ENCODE assay signal across 10 cellular contexts in genomic region chr9:6630502-6631206, GRCh38. TPM values are rescaled to one million over a fixed set of nuclear protein-coding genes. Genes with fewer than 3 reads are reported as not detected.
DNase-seq lines count a peak whose midpoint lies in the region; ATAC-seq and TF ChIP-seq lines count a peak whose summit lies in the region.
"Had no signal": no experiment of that assay in that cellular context is flagged by ENCODE, and none has a peak within 500 bp of the region (broad histone marks: within the 10 kb centered on the region; RNA-seq: fewer than 3 reads in every experiment).

No MANE protein-coding gene starts in this region.

- peak; percentile 34 to 81 for ATAC-seq in activated T-cell treated with anti-CD3 and anti-CD28 coated beads, Interleukin-2, amount 50 U/mL, for 4 hours
- ATAC-seq in HG02798 (IDR thresholded peaks at IDR 0.05; ENCODE audit: poor library complexity, unreplicated experiment): peak; percentile 73
- peak; percentile 67 for ATAC-seq in activated B cell treated with CpG ODN at 0.5 μM for 24 hours (ENCODE audit: low read depth)
- ATAC-seq in stimulated activated naive CD8-positive, alpha-beta T cell treated with anti-CD3 and anti-CD28 coated beads, Interleukin-15, Interleukin-2, amounts not matched to agents 100 U/mL and 50 U/mL, for 24 hours: peak; percentile 52
- no peak for ATAC-seq in Right ventricle myocardium superior (ENCODE audit: poor library complexity)
- ATAC-seq in gastrocnemius medialis: no peak

- no peaks in the 10 kb centered on the region for H3K9me3 ChIP-seq in gastrocnemius medialis
- H3K9me3 ChIP-seq: ascending aorta had no signal

- no peak for TF ChIP-seq POLR2A in gastrocnemius medialis (IDR thresholded peaks at IDR 0.05)

- TF ChIP-seq CTCF in activated B cell treated with CpG ODN at 0.5 μM for 24 hours (IDR thresholded peaks at IDR 0.05) (no peak), gastrocnemius medialis (IDR thresholded peaks at IDR 0.05 in 4 of 5, conservative IDR thresholded peaks at IDR 0.05 in 1 of 5) (no peak)

- in situ Hi-C loops in gastrocnemius medialis (cut with MboI; ENCODE audit: low sequenced_read_pairs in 4 of 4): no loop called here

- CTCF ChIA-PET in activated B cell treated with CpG ODN at 0.5 μM for 24 hours (lab: Charles Lee): no interaction called here

- no peak overlapping the region for H3K4me3 ChIP-seq in gastrocnemius medialis
- H3K4me3 ChIP-seq: ascending aorta had no signal

- no peak overlapping the region for H3K4me3 Mint-ChIP-seq in activated T-cell treated with anti-CD3 and anti-CD28 coated beads, Interleukin-2, amount 50 U/mL, for 4 hours
- no peak overlapping the region for H3K4me3 Mint-ChIP-seq in activated B cell treated with CpG ODN at 0.5 μM for 24 hours

- H3K27ac Mint-ChIP-seq in activated B cell treated with CpG ODN at 0.5 μM for 24 hours: peak overlapping the region; percentile 71

- H3K27me3 Mint-ChIP-seq in activated T-cell treated with anti-CD3 and anti-CD28 coated beads, Interleukin-2, amount 50 U/mL, for 4 hours (ENCODE audit: low read depth): peaks cover 13% of the 10 kb centered on the region
- H3K27me3 Mint-ChIP-seq in activated B cell treated with CpG ODN at 0.5 μM for 24 hours: peaks cover 2% of the 10 kb centered on the region

- H3K27me3 ChIP-seq in gastrocnemius medialis: no peaks in the 10 kb centered on the region
- H3K27me3 ChIP-seq: ascending aorta had no signal

- no peaks in the 10 kb centered on the region for H3K4me1 Mint-ChIP-seq in activated T-cell treated with anti-CD3 and anti-CD28 coated beads, Interleukin-2, amount 50 U/mL, for 4 hours (ENCODE audit: low read depth)
- H3K4me1 Mint-ChIP-seq in activated B cell treated with CpG ODN at 0.5 μM for 24 hours: peaks cover 33% of the 10 kb centered on the region

- H3K36me3 Mint-ChIP-seq in activated T-cell treated with anti-CD3 and anti-CD28 coated beads, Interleukin-2, amount 50 U/mL, for 4 hours (ENCODE audit: insufficient read depth): no peaks in the 10 kb centered on the region
- no peaks in the 10 kb centered on the region for H3K36me3 Mint-ChIP-seq in activated B cell treated with CpG ODN at 0.5 μM for 24 hours (ENCODE audit: low read depth)

- no peak for DNase-seq in activated T-cell treated with anti-CD3 and anti-CD28 coated beads, Interleukin-2, amount 50 U/mL, for 4 hours
- DNase-seq in activated T-cell treated with anti-CD3 and anti-CD28 coated beads, Interleukin-2, amount 50 U/mL, for 1 hour: no peak
- DNase-seq in activated B cell treated with CpG ODN at 0.5 μM for 24 hours (no peak), GM03348 (ENCODE audit: low spot score) (no peak), Right ventricle myocardium superior (no peak), gastrocnemius medialis (no peak)
- DNase-seq in stimulated activated naive CD8-positive, alpha-beta T cell treated with anti-CD3 and anti-CD28 coated beads, Interleukin-15, Interleukin-2, amounts not matched to agents 100 U/mL and 50 U/mL, for 24 hours: no peak
- DNase-seq: KBM-7 had no signal

- no peaks in the 10 kb centered on the region for H3K36me3 ChIP-seq in gastrocnemius medialis
- H3K36me3 ChIP-seq: ascending aorta had no signal

- no peaks in the 10 kb centered on the region for H3K4me1 ChIP-seq in gastrocnemius medialis
- H3K4me1 ChIP-seq: ascending aorta had no signal

- POLR2A ChIA-PET in activated B cell treated with CpG ODN at 0.5 μM for 24 hours (lab: Charles Lee): interaction anchor here (0.5 to 3.0 kb wide), 3 partner anchors 40 to 126 kb away, joined by 4 to 12 read pairs (median 7); partner anchors contain the start of gene KDM4C

- intact Hi-C loops in activated B cell treated with CpG ODN at 0.5 μM for 24 hours (cut with micrococcal nuclease) (no loop called here), Right ventricle myocardium superior (cut with DNase I) (no loop called here), gastrocnemius medialis (cut with DNase I; ENCODE audit: low total_unique reads) (no loop called here)

- no peak overlapping the region for H3K27ac ChIP-seq in gastrocnemius medialis
- H3K27ac ChIP-seq: ascending aorta had no signal

- no peaks in the 10 kb centered on the region for H3K9me3 Mint-ChIP-seq in activated T-cell treated with anti-CD3 and anti-CD28 coated beads, Interleukin-2, amount 50 U/mL, for 4 hours
- H3K9me3 Mint-ChIP-seq in activated B cell treated with CpG ODN at 0.5 μM for 24 hours: no peaks in the 10 kb centered on the region

RNA-seq across cellular contexts. Expression of gene GLDC, which starts 14.9 kb away (rescaled TPM):
- total RNA-seq in activated T-cell treated with anti-CD3 and anti-CD28 coated beads, Interleukin-2, amount 50 U/mL, for 4 hours: 1 to 10 TPM in 2 of 3 donors, under 1 TPM in 1; 0.63 to 3.6 (median 3.5) TPM
- total RNA-seq in activated B cell treated with CpG ODN at 0.5 μM for 24 hours (2.3 and 2.6 TPM in 2 replicates), Right ventricle myocardium superior (not detected), gastrocnemius medialis (under 1 TPM; 0.31 to 1.00 (median 0.47) TPM)

Comparison
In these comparisons a context has a peak if more than half of its experiments do, and no peak if none do; other contexts are left out.
1. ATAC-seq: peak in activated T-cell treated with anti-CD3 and anti-CD28 coated beads, Interleukin-2, amount 50 U/mL, for 4 hours (2 of 2), HG02798 (single experiment), activated B cell treated with CpG ODN at 0.5 μM for 24 hours (single experiment) and stimulated activated naive CD8-positive, alpha-beta T cell treated with anti-CD3 and anti-CD28 coated beads, Interleukin-15, Interleukin-2, amounts not matched to agents 100 U/mL and 50 U/mL, for 24 hours (single experiment); none in Right ventricle myocardium superior (single experiment) and gastrocnemius medialis (0 of 2).